Comparison of ENCODE assay signal across 6 cellular contexts in the genomic region with DNA sequence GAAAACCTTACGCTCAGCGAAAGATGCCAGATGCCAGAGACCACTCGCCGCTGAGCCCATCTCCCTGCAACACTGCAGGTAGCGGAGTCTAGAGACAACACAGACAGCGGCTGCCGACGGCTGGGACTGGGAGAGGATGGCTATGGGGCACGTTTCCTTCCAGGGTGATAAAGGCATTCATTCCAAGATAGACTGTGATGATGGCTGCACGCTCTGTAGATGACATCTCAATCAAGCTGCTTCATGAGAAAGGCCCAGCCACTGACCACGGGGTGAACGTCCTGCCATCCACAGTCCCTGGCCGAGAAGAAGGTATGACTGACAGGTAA.
DNase-seq lines count a peak whose midpoint lies in the region; ATAC-seq, FAIRE-seq and TF ChIP-seq lines count a peak whose summit lies in the region.
"Not testable (repeated sequence)": the region's sequence is repeated elsewhere in the genome, so short reads cannot be mapped to it uniquely, and the experiment has no call there.

No MANE protein-coding gene starts in this region.

- H3K4me1 ChIP-seq in RWPE2 (ENCODE audit: insufficient read depth, poor library complexity, severe bottlenecking); spleen: not testable (repeated sequence)

- not testable (repeated sequence) for H3K9me3 ChIP-seq in RWPE2 (ENCODE audit: severe bottlenecking)
- H3K9me3 ChIP-seq in spleen = peaks cover 0 to 20% (median 13%) of the 10 kb centered on the region in 8 donors

- not testable (repeated sequence) for ATAC-seq in RWPE2 (ENCODE audit: low read depth); left colon; natural killer cell treated with Interleukin-12 subunit alpha and Interleukin-12 subunit beta and Interleukin-15 and Interleukin-18, amount 100 ng/mL, for 72 hours

- WGBS in spleen, 5 donors = 93 to 95% (median 93%) methylated on average over 11 to 13 of the region's 13 CpGs

- peak; percentile 36 for FAIRE-seq in bronchial epithelial cell (lab: Jason Lieb, UNC)

- peaks cover 11% of the 10 kb centered on the region for H3K9me3 Mint-ChIP-seq in HFFc6
- H3K9me3 Mint-ChIP-seq in natural killer cell treated with Interleukin-12 subunit alpha and Interleukin-12 subunit beta and Interleukin-15 and Interleukin-18, amount 100 ng/mL, for 72 hours = not testable (repeated sequence)

- not testable (repeated sequence) for H3K36me3 ChIP-seq in RWPE2 (ENCODE audit: low read depth); bronchial epithelial cell (ENCODE audit: control insufficient read depth, insufficient read depth, low read length)
- peaks cover 0 to 44% (median 0%) of the 10 kb centered on the region in 6 donors for H3K36me3 ChIP-seq in spleen

- intact Hi-C loops in left colon (cut with DNase I, micrococcal nuclease); spleen (cut with DNase I; ENCODE audit: low total_unique reads): not testable (repeated sequence)

- not testable (repeated sequence) for TF ChIP-seq CTCF in HFFc6 (IDR thresholded peaks at IDR 0.05); RWPE2 (IDR thresholded peaks at IDR 0.05; ENCODE audit: poor library complexity, severe bottlenecking); bronchial epithelial cell (IDR thresholded peaks at IDR 0.05; ENCODE audit: insufficient read depth, low read length, severe bottlenecking); spleen (IDR thresholded peaks at IDR 0.05 in 8 of 11, conservative IDR thresholded peaks at IDR 0.05 in 3 of 11)

- DNase-seq in HFFc6; bronchial epithelial cell (ENCODE audit: low read depth): not testable (repeated sequence)
- DNase-seq in RWPE2 (ENCODE audit: low spot score) (peak; percentile 39), left colon (peak; percentile 1 to 18), spleen (peak; percentile 59)
- DNase-seq in natural killer cell treated with Interleukin-12 subunit alpha and Interleukin-12 subunit beta and Interleukin-15 and Interleukin-18, amount 100 ng/mL, for 72 hours (ENCODE audit: low spot score) = peak; percentile 20

- peaks cover 32% of the 10 kb centered on the region for H3K4me1 Mint-ChIP-seq in HFFc6 (ENCODE audit: low read depth)
- H3K4me1 Mint-ChIP-seq in natural killer cell treated with Interleukin-12 subunit alpha and Interleukin-12 subunit beta and Interleukin-15 and Interleukin-18, amount 100 ng/mL, for 72 hours (ENCODE audit: low read depth in 2 of 2) = not testable (repeated sequence)

- peaks cover 21% of the 10 kb centered on the region for H3K36me3 Mint-ChIP-seq in HFFc6 (ENCODE audit: low read depth)
- peaks cover 10% of the 10 kb centered on the region for H3K36me3 Mint-ChIP-seq in natural killer cell treated with Interleukin-12 subunit alpha and Interleukin-12 subunit beta and Interleukin-15 and Interleukin-18, amount 100 ng/mL, for 72 hours

- peak overlapping the region; percentile 80 for H3K4me3 Mint-ChIP-seq in HFFc6
- H3K4me3 Mint-ChIP-seq in natural killer cell treated with Interleukin-12 subunit alpha and Interleukin-12 subunit beta and Interleukin-15 and Interleukin-18, amount 100 ng/mL, for 72 hours = not testable (repeated sequence)

- not testable (repeated sequence) for H3K27ac ChIP-seq in RWPE2 (ENCODE audit: poor library complexity, severe bottlenecking); spleen

- H3K4me3 ChIP-seq in RWPE2 (ENCODE audit: severe bottlenecking); bronchial epithelial cell (ENCODE audit: low read depth, low read length); spleen: not testable (repeated sequence)

- not testable (repeated sequence) for H3K27me3 ChIP-seq in RWPE2 (ENCODE audit: insufficient read depth, poor library complexity, severe bottlenecking); bronchial epithelial cell (ENCODE audit: control insufficient read depth, insufficient read depth, low read length); spleen (replicated peaks in 1 of 7)

- H3K27ac Mint-ChIP-seq in HFFc6 = peak overlapping the region; percentile 88
- H3K27ac Mint-ChIP-seq in natural killer cell treated with Interleukin-12 subunit alpha and Interleukin-12 subunit beta and Interleukin-15 and Interleukin-18, amount 100 ng/mL, for 72 hours = not testable (repeated sequence)

- H3K27me3 Mint-ChIP-seq in HFFc6 (ENCODE audit: insufficient read depth); natural killer cell treated with Interleukin-12 subunit alpha and Interleukin-12 subunit beta and Interleukin-15 and Interleukin-18, amount 100 ng/mL, for 72 hours: not testable (repeated sequence)

- TF ChIP-seq POLR2A in spleen (IDR thresholded peaks at IDR 0.05) = not testable (repeated sequence)
